In the genomic region with DNA sequence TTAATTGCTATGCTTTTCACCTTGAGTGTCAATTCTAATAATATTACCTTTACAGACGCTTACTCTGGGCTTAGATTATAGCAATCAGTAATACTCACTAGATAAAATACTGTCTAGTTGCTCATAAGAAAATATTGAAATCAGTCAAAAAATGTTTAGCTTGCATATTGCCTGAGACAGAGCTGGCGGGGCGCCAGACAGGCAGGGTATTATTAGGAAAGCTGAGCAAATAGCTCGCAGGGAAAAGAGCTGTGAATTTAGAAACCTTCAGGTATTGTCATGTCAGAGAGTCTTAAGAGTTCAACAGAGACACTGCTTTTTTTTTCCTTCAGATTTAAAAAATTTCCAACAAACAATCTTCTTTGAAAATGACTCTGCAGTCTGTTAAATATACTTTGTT, we compare ENCODE assay signal across 13 cellular contexts.
DNase-seq lines count a peak whose midpoint lies in the region; ATAC-seq, FAIRE-seq and TF ChIP-seq lines count a peak whose summit lies in the region.
"Had no signal": no experiment of that assay in that cellular context is flagged by ENCODE, and none has a peak within 500 bp of the region (broad histone marks: within the 10 kb centered on the region; RNA-seq: fewer than 3 reads in every experiment).

No MANE protein-coding gene starts in this region.

- peak; percentile 70 for DNase-seq in NCI-H82 (lab: John Stamatoyannopoulos, UW)
- DNase-seq in NCI-H82 treated with DMSO at 0.1 percent for 48 hours (lab: John Stamatoyannopoulos, UW; ENCODE audit: unreplicated experiment), result no peak
- peak; percentile 20 to 31 for DNase-seq in SJCRH30
- peak; percentile 69 for DNase-seq in upper lobe of right lung
- DNase-seq in stimulated activated naive CD4-positive, alpha-beta T cell treated with Interleukin-2 at 50 U/mL for 16 hours (lab: John Stamatoyannopoulos, UW), result no peak
- DNase-seq in activated CD4-positive, alpha-beta T cell treated with anti-CD3 and anti-CD28 coated beads for 48 hours, result no peak
- DNase-seq: GDM1, midbrain, retina, T-helper 9 cell had no signal

- intact Hi-C loops in upper lobe of right lung (cut with DNase I), result no loop called here

- no peak overlapping the region for H3K4me3 ChIP-seq in SJCRH30
- H3K4me3 ChIP-seq in upper lobe of right lung, result no peak overlapping the region

- FAIRE-seq in islet of Langerhans (lab: Jason Lieb, UNC), result peak; percentile 95

- H3K27me3 ChIP-seq in SJCRH30 (no peaks in the 10 kb centered on the region), upper lobe of right lung (no peaks in the 10 kb centered on the region)

- no peaks in the 10 kb centered on the region for H3K36me3 ChIP-seq in SJCRH30
- no peaks in the 10 kb centered on the region for H3K36me3 ChIP-seq in upper lobe of right lung

- ATAC-seq in upper lobe of right lung (no peak), HG03354 (IDR thresholded peaks at IDR 0.05; ENCODE audit: poor library complexity, severe bottlenecking, unreplicated experiment) (no peak)

- no peak for TF ChIP-seq CTCF in upper lobe of right lung (IDR thresholded peaks at IDR 0.05)

- H3K27ac ChIP-seq in SJCRH30 (no peak overlapping the region), upper lobe of right lung (no peak overlapping the region)
- H3K27ac ChIP-seq: HL-60 had no signal

- H3K9me3 ChIP-seq in SJCRH30 (replicated peaks) (no peaks in the 10 kb centered on the region), upper lobe of right lung (no peaks in the 10 kb centered on the region)

- H3K4me1 ChIP-seq in SJCRH30 (no peaks in the 10 kb centered on the region), upper lobe of right lung (peaks cover 21% of the 10 kb centered on the region)

Comparison
In these comparisons a context has a peak if more than half of its experiments do, and no peak if none do; other contexts are left out.
1. DNase-seq: peak in NCI-H82 (single experiment), SJCRH30 (2 of 2) and upper lobe of right lung (single experiment); none in NCI-H82 treated with DMSO at 0.1 percent for 48 hours (single experiment), stimulated activated naive CD4-positive, alpha-beta T cell treated with Interleukin-2 at 50 U/mL for 16 hours (single experiment) and activated CD4-positive, alpha-beta T cell treated with anti-CD3 and anti-CD28 coated beads for 48 hours (single experiment).